In the genomic region with DNA sequence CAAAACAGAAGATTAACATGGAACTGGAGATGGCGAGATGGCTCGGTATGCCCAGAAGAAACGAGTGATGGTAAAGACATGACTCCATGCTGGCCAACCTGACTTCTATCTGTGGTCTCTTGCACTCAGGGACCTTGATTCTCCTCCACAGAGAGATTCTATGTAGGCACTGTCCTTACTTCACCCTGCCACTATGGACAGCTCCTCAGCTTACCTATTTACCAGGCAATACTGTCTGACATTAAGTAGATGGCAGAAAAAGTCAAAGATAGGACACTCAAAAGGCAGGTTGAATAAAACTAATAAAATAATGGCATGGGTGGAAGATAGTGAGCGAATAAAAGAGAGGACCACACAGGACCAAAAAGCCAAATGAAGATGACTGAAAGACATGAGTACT, we compare ENCODE assay signal across 7 cellular contexts. TPM values are rescaled to one million over a fixed set of nuclear protein-coding genes. Genes with fewer than 3 reads are reported as not detected.
"Had no signal": no experiment of that assay in that cellular context is flagged by ENCODE, and none has a peak within 500 bp of the region (broad histone marks: within the 10 kb centered on the region; RNA-seq: fewer than 3 reads in every experiment).

No MANE protein-coding gene starts in this region.

- H3K9me3 ChIP-seq: HAP-1 had no signal

- H3K36me3 ChIP-seq: HAP-1 had no signal

- H3K4me3 ChIP-seq: HAP-1 had no signal

- ATAC-seq: HCT116 had no signal

- H3K4me1 ChIP-seq: HAP-1 had no signal

- DNase-seq: GOT3, H7, IMR-90, KBM-7 had no signal

RNA-seq across cellular contexts. Expression of a gene that starts 35.2 kb away (rescaled TPM):
- polyA plus RNA-seq: IMR-90 had no signal

RNA-seq across cellular contexts. Expression of a gene that starts 56.6 kb away (rescaled TPM):
- total RNA-seq: H7, HT-29 had no signal
